Comparison of ENCODE assay signal across 10 cellular contexts in the genomic region with DNA sequence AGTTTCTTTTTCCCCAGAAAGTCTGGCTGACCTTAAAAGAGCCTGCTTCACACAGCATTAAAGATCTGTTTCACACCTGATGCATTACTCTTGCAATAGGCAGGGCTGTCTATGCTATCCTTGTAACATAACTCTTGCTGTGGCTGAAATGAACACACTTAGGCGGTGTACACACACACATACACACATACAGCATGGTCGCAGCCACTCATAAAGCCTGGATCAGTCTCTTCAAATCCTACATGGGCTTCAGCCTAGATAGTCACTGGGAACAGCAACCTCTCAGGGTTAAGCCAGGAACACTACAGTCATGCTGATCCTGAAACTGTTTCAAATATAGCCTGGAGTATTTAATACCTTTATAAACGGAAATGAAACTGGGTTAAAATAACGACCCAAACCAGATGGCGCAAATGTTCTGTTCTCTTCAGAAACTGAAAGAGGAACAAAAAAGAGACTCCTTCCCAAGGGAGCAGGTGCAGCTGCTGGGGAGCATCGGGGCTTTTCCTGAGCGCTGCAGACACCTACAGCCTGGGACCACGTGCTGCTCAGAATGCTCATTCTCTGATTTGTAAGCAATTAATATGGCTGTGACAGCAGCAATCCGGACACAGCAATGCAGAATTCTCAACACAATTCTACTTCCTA.
DNase-seq lines count a peak whose midpoint lies in the region; TF ChIP-seq lines count a peak whose summit lies in the region.
"Had no signal": no experiment of that assay in that cellular context is flagged by ENCODE, and none has a peak within 500 bp of the region (broad histone marks: within the 10 kb centered on the region; RNA-seq: fewer than 3 reads in every experiment).

No MANE protein-coding gene starts in this region.

- H4K20me1 ChIP-seq in mammary epithelial cell (ENCODE audit: insufficient read depth, low read length) = no peaks in the 10 kb centered on the region

- dilution Hi-C loops in mammary epithelial cell (cut with HindIII; ENCODE audit: low sequenced_read_pairs) = no loop called here

- intact Hi-C loops in Caco-2 (cut with micrococcal nuclease; ENCODE audit: unreplicated experiment) (no loop called here), mammary epithelial cell (cut with micrococcal nuclease) (no loop called here)

- in situ Hi-C loops in mammary epithelial cell (cut with MboI; ENCODE audit: low sequenced_read_pairs in 2 of 2) = no loop called here

- H3K27me3 Mint-ChIP-seq in Caco-2 (ENCODE audit: insufficient read depth, unreplicated experiment) = peaks cover 39% of the 10 kb centered on the region

- H3K27ac Mint-ChIP-seq in Caco-2 (ENCODE audit: unreplicated experiment) = no peak overlapping the region

- H3K4me2 ChIP-seq in mammary epithelial cell (ENCODE audit: insufficient read depth, low read depth, low read length) = no peak overlapping the region
- H3K4me2 ChIP-seq: A549 had no signal

- no peak overlapping the region for H3K9ac ChIP-seq in mammary epithelial cell (ENCODE audit: insufficient read depth, low read length)

- no peaks in the 10 kb centered on the region for H3K36me3 ChIP-seq in HEK293 (ENCODE audit: control insufficient read depth in 2 of 2, insufficient read depth in 1 of 2, low read length in 2 of 2)
- H3K36me3 ChIP-seq in Caco-2 (ENCODE audit: control insufficient read depth, insufficient read depth, low read length) = no peaks in the 10 kb centered on the region
- H3K36me3 ChIP-seq in mammary epithelial cell (ENCODE audit: insufficient read depth, low read length) = no peaks in the 10 kb centered on the region
- H3K36me3 ChIP-seq: SJSA1 had no signal

- POLR2A ChIA-PET in HEK293 (lab: Yijun Ruan, JAX) (no interaction called here), RWPE1 (lab: Yijun Ruan, JAX; ENCODE audit: low non-redundant PET) (no interaction called here), Caco-2 (lab: Charles Lee) (interaction anchor here (0.6 kb wide), 1 partner anchor 115 kb away, joined by 3 read pairs; no protein-coding TSS in a partner anchor)

- H3K27me3 ChIP-seq in layer of hippocampus (ENCODE audit: control insufficient read depth, insufficient read depth, low read length) (no peaks in the 10 kb centered on the region), Caco-2 (replicated peaks; ENCODE audit: control insufficient read depth, insufficient read depth, low read length) (no peaks in the 10 kb centered on the region), mammary epithelial cell (ENCODE audit: insufficient read depth, low read length) (no peaks in the 10 kb centered on the region)
- H3K27me3 ChIP-seq: SJSA1 had no signal

- H3K36me3 Mint-ChIP-seq in Caco-2 (ENCODE audit: insufficient read depth, unreplicated experiment) = no peaks in the 10 kb centered on the region

- H3K4me3 ChIP-seq in HEK293 (ENCODE audit: low read depth, low read length) (no peak overlapping the region), NB4 (ENCODE audit: low read depth, low read length) (peak overlapping the region; percentile 58), Caco-2 (ENCODE audit: low read depth, low read length) (no peak overlapping the region), mammary epithelial cell (replicated peaks in 1 of 3; ENCODE audit: insufficient read depth in 1 of 3, low read depth in 2 of 3, low read length in 3 of 3) (no peak overlapping the region)
- H3K4me3 ChIP-seq: A549, SJSA1 had no signal

- no peaks in the 10 kb centered on the region for H3K4me1 Mint-ChIP-seq in Caco-2 (ENCODE audit: low read depth, unreplicated experiment)

- H3K4me3 Mint-ChIP-seq in Caco-2 (ENCODE audit: unreplicated experiment) = no peak overlapping the region

- no peaks in the 10 kb centered on the region for H3K9me3 ChIP-seq in HEK293 (ENCODE audit: control insufficient read depth, insufficient read depth, low read depth, low read length)
- H3K9me3 ChIP-seq in Caco-2 = no peaks in the 10 kb centered on the region
- H3K9me3 ChIP-seq in mammary epithelial cell (replicated peaks; ENCODE audit: insufficient read depth, low read length) = peaks cover 15% of the 10 kb centered on the region
- H3K9me3 ChIP-seq: A549, SJSA1 had no signal

- H3K79me2 ChIP-seq in mammary epithelial cell (ENCODE audit: insufficient read depth, low read length) = no peaks in the 10 kb centered on the region

- no peaks in the 10 kb centered on the region for H3K9me3 Mint-ChIP-seq in Caco-2 (ENCODE audit: unreplicated experiment)

- 72% methylated on average over 6 of the region's 9 CpGs for WGBS in mammary epithelial cell (ENCODE audit: low coverage, missing lambda C conversion rate)

- TF ChIP-seq POLR2A in NB4 (IDR thresholded peaks at IDR 0.05; ENCODE audit: extremely low read depth, insufficient read length) = no peak

- CTCF ChIA-PET in HEK293 (lab: Yijun Ruan, JAX) (no interaction called here), RWPE1 (lab: Yijun Ruan, JAX) (no interaction called here), Caco-2 (lab: Charles Lee) (no interaction called here), mammary epithelial cell (lab: Charles Lee; ENCODE audit: low non-redundant PET) (no interaction called here)

- DNase-seq in SHP77 treated with DMSO at 0.1 percent for 48 hours (lab: John Stamatoyannopoulos, UW) = peak; percentile 59
- DNase-seq in SHP77 (lab: John Stamatoyannopoulos, UW) = no peak
- peak; percentile 71 for DNase-seq in NB4 (ENCODE audit: low read depth)
- no peak for DNase-seq in RWPE1 (ENCODE audit: low spot score)
- DNase-seq in Caco-2 = no peak
- no peak for DNase-seq in mammary epithelial cell

- H3K4me1 ChIP-seq in HEK293 (ENCODE audit: control insufficient read depth, insufficient read depth, low read length) (peaks cover 6% of the 10 kb centered on the region; the same call in 1 of the 2 replicates), Caco-2 (no peaks in the 10 kb centered on the region), mammary epithelial cell (ENCODE audit: insufficient read depth, low read length) (no peaks in the 10 kb centered on the region)
- H3K4me1 ChIP-seq: A549, SJSA1 had no signal

- TF ChIP-seq CTCF in HEK293 (tag by site-specific recombination; IDR thresholded peaks at IDR 0.05) (no peak), NB4 (IDR thresholded peaks at IDR 0.05; ENCODE audit: low read depth, low read length) (no peak), RWPE1 (conservative IDR thresholded peaks at IDR 0.05; ENCODE audit: low read depth) (no peak), Caco-2 (IDR thresholded peaks at IDR 0.05; ENCODE audit: insufficient read depth in 1 of 2, low read depth in 1 of 2, low read length in 1 of 2, severe bottlenecking in 1 of 2, unreplicated experiment in 1 of 2) (no peak), mammary epithelial cell (conservative IDR thresholded peaks at IDR 0.05 in 1 of 2, IDR thresholded peaks at IDR 0.05 in 1 of 2; ENCODE audit: extremely low read depth in 1 of 2, insufficient read depth in 1 of 2, low read depth in 1 of 2, low read length in 2 of 2) (no peak)

- BruUV-seq in Caco-2 (replicated peaks; lab: Mats Ljungman, UMichigan) = no TSS peak
- no TSS peak for BruUV-seq in mammary epithelial cell (replicated peaks; lab: Mats Ljungman, UMichigan)

- no peak overlapping the region for H3K27ac ChIP-seq in HEK293 (ENCODE audit: extremely low read depth, low read depth, low read length)
- H3K27ac ChIP-seq in layer of hippocampus (ENCODE audit: low read depth, low read length) = peak overlapping the region; percentile 33
- no peak overlapping the region for H3K27ac ChIP-seq in RWPE1
- no peak overlapping the region for H3K27ac ChIP-seq in mammary epithelial cell (ENCODE audit: insufficient read depth, low read depth, low read length)
- H3K27ac ChIP-seq: A549, SJSA1 had no signal

- no peak overlapping the region for H2AFZ ChIP-seq in mammary epithelial cell (ENCODE audit: low read depth, low read length)

TF ChIP-seq in HEK293, 187 proteins besides CTCF, POLR2A, EP300 and RAD21:
- TF ChIP-seq PRDM4 (tag by site-specific recombination; IDR thresholded peaks at IDR 0.05) (peak; percentile 53; the same call in 1 of the 2 replicates), ZSCAN23 (tag by site-specific recombination; IDR thresholded peaks at IDR 0.05) (no peak)
TF ChIP-seq in HEK293: peak in this region for 1.

Comparison
In these comparisons a context has a peak if more than half of its experiments do, and no peak if none do; other contexts are left out.
1. DNase-seq: peak in SHP77 treated with DMSO at 0.1 percent for 48 hours (single experiment) and NB4 (single experiment); none in SHP77 (0 of 2), RWPE1 (single experiment), Caco-2 (0 of 2) and mammary epithelial cell (single experiment).